Comparison of ENCODE assay signal across 22 cellular contexts in genomic region chr1:239815074-239815473, GRCh38.
A peak's percentile ranks its signal among the peaks of the same experiment; 100 is the strongest.
DNase-seq lines count a peak whose midpoint lies in the region; ATAC-seq, FAIRE-seq and TF ChIP-seq lines count a peak whose summit lies in the region.
"Had no signal": no experiment of that assay in that cellular context is flagged by ENCODE, and none has a peak within 500 bp of the region (broad histone marks: within the 10 kb centered on the region; RNA-seq: fewer than 3 reads in every experiment).

No MANE protein-coding gene starts in this region.

- no peaks in the 10 kb centered on the region for H4K20me1 ChIP-seq in H9 (ENCODE audit: control insufficient read depth, insufficient read depth, insufficient read length)
- peaks cover 2% of the 10 kb centered on the region for H4K20me1 ChIP-seq in astrocyte (ENCODE audit: insufficient read depth, low read length)

- H3K4me2 ChIP-seq in H9 (ENCODE audit: insufficient read depth, insufficient read length, low read length) (no peak overlapping the region), astrocyte (ENCODE audit: low read length) (peak overlapping the region; percentile 72)

- H3K9ac ChIP-seq in H9 (ENCODE audit: extremely low read depth, insufficient read length, low read length) (no peak overlapping the region), astrocyte (ENCODE audit: low read length) (peak overlapping the region; percentile 13), rectal smooth muscle tissue (ENCODE audit: low read length) (no peak overlapping the region)

- WGBS in H9 (ENCODE audit: extremely low coverage, insufficient read length, low lambda C conversion rate), result no CpG with 5 or more reads among the region's 4 CpGs

- H4K5ac ChIP-seq in H9 (ENCODE audit: insufficient read length, low read depth, low read length), result no peak overlapping the region

- H4K91ac ChIP-seq in H9 (ENCODE audit: insufficient read length, low read depth, low read length), result no peak overlapping the region

- H3K79me1 ChIP-seq in H9 (ENCODE audit: insufficient read depth, low read depth, low read length, poor library complexity, severe bottlenecking), result no peaks in the 10 kb centered on the region

- H2BK5ac ChIP-seq in H9 (ENCODE audit: insufficient read length, low read length), result no peak overlapping the region

- H2BK120ac ChIP-seq in H9 (ENCODE audit: low read depth, low read length, poor library complexity, severe bottlenecking), result no peak overlapping the region

- FAIRE-seq in astrocyte (lab: Jason Lieb, UNC) (no peak), frontal cortex (lab: Jason Lieb, UNC) (no peak)
- FAIRE-seq: endothelial cell of umbilical vein had no signal

- H3K36me3 Mint-ChIP-seq in CD4-positive, alpha-beta memory T cell, result no peaks in the 10 kb centered on the region
- no peaks in the 10 kb centered on the region for H3K36me3 Mint-ChIP-seq in H9 (ENCODE audit: insufficient read depth in 1 of 3, low read depth in 3 of 3)
- no peaks in the 10 kb centered on the region for H3K36me3 Mint-ChIP-seq in astrocyte (ENCODE audit: low read depth, unreplicated experiment)
- H3K36me3 Mint-ChIP-seq: activated naive CD4-positive, alpha-beta T cell treated with anti-CD3 and anti-CD28 coated beads, Interleukin-2, amount 50 U/mL, for 24 hours had no signal

- H3K14ac ChIP-seq in H9 (ENCODE audit: insufficient read depth, low read length), result no peak overlapping the region

- H2AFZ ChIP-seq in H9 (ENCODE audit: low read length) (no peak overlapping the region), astrocyte (ENCODE audit: low read depth, low read length) (no peak overlapping the region)

- H3T11ph ChIP-seq in H9 (ENCODE audit: low read length), result no peak overlapping the region

- H3K4me3 ChIP-seq in CD4-positive, alpha-beta memory T cell (ENCODE audit: low read length in 2 of 2), result no peak overlapping the region
- no peak overlapping the region for H3K4me3 ChIP-seq in astrocyte (ENCODE audit: insufficient read depth, low read depth, low read length)
- H3K4me3 ChIP-seq in rectal smooth muscle tissue (ENCODE audit: low read length), result no peak overlapping the region
- no peak overlapping the region for H3K4me3 ChIP-seq in right atrium auricular region
- H3K4me3 ChIP-seq: mucosa of descending colon had no signal

- no peaks in the 10 kb centered on the region for H3K9me3 Mint-ChIP-seq in CD4-positive, alpha-beta memory T cell
- no peaks in the 10 kb centered on the region for H3K9me3 Mint-ChIP-seq in H9
- H3K9me3 Mint-ChIP-seq in astrocyte (ENCODE audit: unreplicated experiment), result no peaks in the 10 kb centered on the region
- H3K9me3 Mint-ChIP-seq: activated naive CD4-positive, alpha-beta T cell treated with anti-CD3 and anti-CD28 coated beads, Interleukin-2, amount 50 U/mL, for 24 hours had no signal

- no peak overlapping the region for H3K27ac ChIP-seq in CD4-positive, alpha-beta memory T cell (ENCODE audit: low read depth, low read length)
- no peak overlapping the region for H3K27ac ChIP-seq in H9 (ENCODE audit: insufficient read length, low read depth, low read length)
- H3K27ac ChIP-seq in astrocyte (ENCODE audit: low read depth, low read length), result no peak overlapping the region
- H3K27ac ChIP-seq in rectal smooth muscle tissue (ENCODE audit: low read depth, low read length), result peak overlapping the region; percentile 83
- no peak overlapping the region for H3K27ac ChIP-seq in right atrium auricular region
- H3K27ac ChIP-seq: brain microvascular endothelial cell had no signal

- no peak overlapping the region for H4K8ac ChIP-seq in H9 (replicated peaks; ENCODE audit: insufficient read length, low read depth, low read length)

- intact Hi-C loops in CD4-positive, alpha-beta memory T cell (cut with micrococcal nuclease), result no loop called here

- peak overlapping the region in 6 of 7 donors; percentile 4 to 77 (median 21) for H3K27ac Mint-ChIP-seq in CD4-positive, alpha-beta memory T cell
- H3K27ac Mint-ChIP-seq in H9, result peak overlapping the region in 2 of 3 experiments; percentile 54 to 66; a peak in 3 of 7 replicates
- H3K27ac Mint-ChIP-seq in astrocyte (ENCODE audit: unreplicated experiment), result no peak overlapping the region
- H3K27ac Mint-ChIP-seq: activated naive CD4-positive, alpha-beta T cell treated with anti-CD3 and anti-CD28 coated beads, Interleukin-2, amount 50 U/mL, for 24 hours had no signal

- no peaks in the 10 kb centered on the region for H3K9me3 ChIP-seq in CD4-positive, alpha-beta memory T cell (ENCODE audit: control insufficient read depth in 1 of 2, low read length in 2 of 2)
- H3K9me3 ChIP-seq in H9 (ENCODE audit: control insufficient read depth, low read depth, low read length), result no peaks in the 10 kb centered on the region
- no peaks in the 10 kb centered on the region for H3K9me3 ChIP-seq in astrocyte (ENCODE audit: insufficient read depth, low read depth, low read length)
- no peaks in the 10 kb centered on the region for H3K9me3 ChIP-seq in right atrium auricular region
- H3K9me3 ChIP-seq: mucosa of descending colon had no signal

- H3K18ac ChIP-seq in H9 (ENCODE audit: insufficient read length, low read depth, low read length), result no peak overlapping the region

- H2BK20ac ChIP-seq in H9 (ENCODE audit: low read depth, low read length, poor library complexity, severe bottlenecking), result no peak overlapping the region

- H2BK12ac ChIP-seq in H9 (ENCODE audit: insufficient read length, low read depth, low read length), result no peak overlapping the region

- peak overlapping the region; percentile 33 to 78 (median 66) for H3K4me3 Mint-ChIP-seq in CD4-positive, alpha-beta memory T cell
- H3K4me3 Mint-ChIP-seq in H9 (no peak overlapping the region), astrocyte (ENCODE audit: unreplicated experiment) (no peak overlapping the region)
- H3K4me3 Mint-ChIP-seq: activated naive CD4-positive, alpha-beta T cell treated with anti-CD3 and anti-CD28 coated beads, Interleukin-2, amount 50 U/mL, for 24 hours had no signal

- no peak overlapping the region for H3K56ac ChIP-seq in H9 (ENCODE audit: insufficient read length, low read depth, low read length)

- no peak overlapping the region for H2BK15ac ChIP-seq in H9 (ENCODE audit: low read depth, low read length)

- no peak overlapping the region for H3K4ac ChIP-seq in H9 (ENCODE audit: low read depth, low read length)

- peaks cover 24 to 41% (median 36%) of the 10 kb centered on the region in 4 donors for H3K4me1 Mint-ChIP-seq in CD4-positive, alpha-beta memory T cell
- H3K4me1 Mint-ChIP-seq in H9, result peaks cover 48 to 54% of the 10 kb centered on the region in 2 experiments
- H3K4me1 Mint-ChIP-seq in astrocyte (ENCODE audit: low read depth, unreplicated experiment), result peaks cover 35% of the 10 kb centered on the region

- H3K4me1 ChIP-seq in CD4-positive, alpha-beta memory T cell (ENCODE audit: insufficient read depth, low read length), result peaks cover 27% of the 10 kb centered on the region
- H3K4me1 ChIP-seq in H9 (ENCODE audit: insufficient read depth, low read length) (peaks cover 15% of the 10 kb centered on the region; the same call in 1 of the 2 replicates), astrocyte (ENCODE audit: insufficient read depth, low read length) (peaks cover 23% of the 10 kb centered on the region), rectal smooth muscle tissue (ENCODE audit: control insufficient read depth, insufficient read depth, low read length) (peaks cover 15% of the 10 kb centered on the region), right atrium auricular region (no peaks in the 10 kb centered on the region)

- H3K23me2 ChIP-seq in H9 (ENCODE audit: insufficient read length, low read depth, low read length, poor library complexity, severe bottlenecking), result no peaks in the 10 kb centered on the region

- CTCF ChIA-PET in CD4-positive, alpha-beta memory T cell (lab: Charles Lee; ENCODE audit: partially characterized antibody), result interaction anchor here (1.5 kb wide), 1 partner anchor 10 kb away, joined by 3 read pairs; no protein-coding TSS in a partner anchor

- no peaks in the 10 kb centered on the region for H3K27me3 ChIP-seq in CD4-positive, alpha-beta memory T cell (ENCODE audit: insufficient read depth, low read length)
- no peaks in the 10 kb centered on the region for H3K27me3 ChIP-seq in H9 (ENCODE audit: insufficient read depth, low read length)
- H3K27me3 ChIP-seq in astrocyte (ENCODE audit: insufficient read depth, low read length), result no peaks in the 10 kb centered on the region
- no peaks in the 10 kb centered on the region for H3K27me3 ChIP-seq in rectal smooth muscle tissue (ENCODE audit: control insufficient read depth, insufficient read depth, low read length)
- H3K27me3 ChIP-seq in right atrium auricular region, result no peaks in the 10 kb centered on the region
- H3K27me3 ChIP-seq: brain microvascular endothelial cell had no signal

- no peaks in the 10 kb centered on the region for H3K36me3 ChIP-seq in CD4-positive, alpha-beta memory T cell (ENCODE audit: insufficient read depth, low read length)
- H3K36me3 ChIP-seq in astrocyte (ENCODE audit: insufficient read depth, low read length) (no peaks in the 10 kb centered on the region), rectal smooth muscle tissue (ENCODE audit: control insufficient read depth, insufficient read depth, low read length) (no peaks in the 10 kb centered on the region), right atrium auricular region (no peaks in the 10 kb centered on the region)
- H3K36me3 ChIP-seq: brain microvascular endothelial cell had no signal

- POLR2A ChIA-PET in CD4-positive, alpha-beta memory T cell (lab: Charles Lee; ENCODE audit: partially characterized antibody), result interaction anchor here (1.2 kb wide), 1 partner anchor 96 kb away, joined by 3 read pairs; no protein-coding TSS in a partner anchor

- TF ChIP-seq CTCF in H9 (conservative IDR thresholded peaks at IDR 0.05), result no peak
- TF ChIP-seq CTCF in astrocyte (IDR thresholded peaks at IDR 0.05; ENCODE audit: insufficient read depth, low read depth, low read length), result no peak
- TF ChIP-seq CTCF in right atrium auricular region (IDR thresholded peaks at IDR 0.05), result no peak

- H3K27me3 Mint-ChIP-seq in CD4-positive, alpha-beta memory T cell, result no peaks in the 10 kb centered on the region
- H3K27me3 Mint-ChIP-seq in H9 (ENCODE audit: low read depth), result no peaks in the 10 kb centered on the region
- no peaks in the 10 kb centered on the region for H3K27me3 Mint-ChIP-seq in astrocyte (ENCODE audit: low read depth, unreplicated experiment)
- H3K27me3 Mint-ChIP-seq: activated naive CD4-positive, alpha-beta T cell treated with anti-CD3 and anti-CD28 coated beads, Interleukin-2, amount 50 U/mL, for 24 hours had no signal

- H2AK5ac ChIP-seq in H9 (ENCODE audit: insufficient read length, low read length), result no peak overlapping the region

- no peak for DNase-seq in CD4-positive, alpha-beta memory T cell
- no peak for DNase-seq in H9
- no peak for DNase-seq in astrocyte (ENCODE audit: low read depth)
- DNase-seq in activated CD8-positive, alpha-beta memory T cell treated with anti-CD3 and anti-CD28 coated beads, Interleukin-2, amount 50 U/mL, for 48 hours, result no peak
- DNase-seq in frontal cortex (ENCODE audit: low spot score in 2 of 2), result no peak
- no peak for DNase-seq in right atrium auricular region (ENCODE audit: low spot score)
- DNase-seq: cortex of kidney; foreskin melanocyte; GDM1; Karpas-422; left cardiac atrium; mucosa of descending colon; NCI-H1092 treated with DMSO at 0.1 percent for 48 hours; NCI-H524; occipital lobe; stimulated activated CD4-positive, alpha-beta T cell treated with anti-CD3 and anti-CD28 coated beads, Interleukin-2, amount 100 ng/mL, for 24 hours; T-helper 9 cell had no signal

- no peak overlapping the region for H3K23ac ChIP-seq in H9 (ENCODE audit: insufficient read length, low read depth, low read length)

- H3K79me2 ChIP-seq in H9 (ENCODE audit: insufficient read depth, low read length), result no peaks in the 10 kb centered on the region
- H3K79me2 ChIP-seq in astrocyte (ENCODE audit: insufficient read depth, low read length), result no peaks in the 10 kb centered on the region

- ATAC-seq in HG03439 (IDR thresholded peaks at IDR 0.05; ENCODE audit: unreplicated experiment), result no peak

Comparison
In these comparisons a context has a peak if more than half of its experiments do, and no peak if none do; other contexts are left out.
1. H3K4me3 Mint-ChIP-seq: peak in CD4-positive, alpha-beta memory T cell (8 of 8); none in H9 (0 of 2) and astrocyte (single experiment).